In genomic region chr5:2160811-2161210, GRCh38 we compare ENCODE assay signal across 25 cellular contexts.
A peak's percentile ranks its signal among the peaks of the same experiment; 100 is the strongest.
DNase-seq lines count a peak whose midpoint lies in the region; ATAC-seq and TF ChIP-seq lines count a peak whose summit lies in the region.
"Had no signal": no experiment of that assay in that cellular context is flagged by ENCODE, and none has a peak within 500 bp of the region (broad histone marks: within the 10 kb centered on the region; RNA-seq: fewer than 3 reads in every experiment).

No MANE protein-coding gene starts in this region.

- CTCF ChIA-PET in HEK293 (lab: Yijun Ruan, JAX) (no interaction called here), IMR-90 (lab: Yijun Ruan, JAX) (no interaction called here)

- no peaks in the 10 kb centered on the region for H3K36me3 ChIP-seq in HEK293 (ENCODE audit: control insufficient read depth in 2 of 2, insufficient read depth in 1 of 2, low read length in 2 of 2)
- H3K36me3 ChIP-seq in IMR-90 (ENCODE audit: control insufficient read depth, insufficient read depth, low read length), result no peaks in the 10 kb centered on the region
- no peaks in the 10 kb centered on the region for H3K36me3 ChIP-seq in trophoblast cell (ENCODE audit: control insufficient read depth in 1 of 2, insufficient read depth in 2 of 2, low read length in 2 of 2)
- H3K36me3 ChIP-seq in spleen, result no peaks in the 10 kb centered on the region
- H3K36me3 ChIP-seq: BE2C, BLaER1 had no signal

- TF ChIP-seq RAD21 in IMR-90 (IDR thresholded peaks at IDR 0.05; ENCODE audit: low read length), result no peak

- BruUV-seq in IMR-90 (replicated peaks; lab: Mats Ljungman, UMichigan), result no TSS peak

- H3K4ac ChIP-seq in IMR-90 (ENCODE audit: low read depth, low read length), result no peak overlapping the region
- H3K4ac ChIP-seq in trophoblast cell (ENCODE audit: low read depth, low read length), result no peak overlapping the region

- no peaks in the 10 kb centered on the region for H4K20me1 ChIP-seq in IMR-90 (ENCODE audit: insufficient read depth, low read length)
- H4K20me1 ChIP-seq: BLaER1 had no signal

- H3K79me1 ChIP-seq in IMR-90 (ENCODE audit: low read depth in 1 of 2, low read length in 2 of 2), result no peaks in the 10 kb centered on the region
- no peaks in the 10 kb centered on the region for H3K79me1 ChIP-seq in trophoblast cell (ENCODE audit: low read length)

- H2AFZ ChIP-seq in IMR-90 (replicated peaks; ENCODE audit: low read length, poor library complexity) (no peak overlapping the region), trophoblast cell (ENCODE audit: insufficient read depth, low read length, poor library complexity) (no peak overlapping the region)

- no peak overlapping the region for H2BK12ac ChIP-seq in trophoblast cell (ENCODE audit: low read length)

- H3K4me3 ChIP-seq in HEK293 (ENCODE audit: low read depth, low read length) (no peak overlapping the region), IMR-90 (ENCODE audit: insufficient read depth, low read depth, low read length) (no peak overlapping the region), trophoblast cell (ENCODE audit: low read depth, low read length) (peak overlapping the region; percentile 9), spleen (no peak overlapping the region)
- H3K4me3 ChIP-seq: A549, BLaER1, GM12878 had no signal

- DNase-seq in IMR-90 (no peak), trophoblast cell (no peak), spleen (peak; percentile 27), middle frontal gyrus (ENCODE audit: extremely low spot score, low spot score) (no peak), HT-29 (ENCODE audit: low spot score) (no peak), OCI-M1 (lab: John Stamatoyannopoulos, UW) (no peak)
- DNase-seq in stimulated activated naive CD4-positive, alpha-beta T cell (lab: John Stamatoyannopoulos, UW), result no peak
- DNase-seq: BE2C; C1 segment of cervical spinal cord; CD4-positive, alpha-beta memory T cell; CD4-positive, CD25-positive, alpha-beta regulatory T cell; CD8-positive, alpha-beta memory T cell; COR-L47; DMS 273 treated with DMSO at 0.1 percent for 48 hours; DMS153; DMS53; DMS79; DND-41; EL; GDM1 had no signal

- TF ChIP-seq POLR2A in IMR-90 (IDR thresholded peaks at IDR 0.05; ENCODE audit: low read depth, low read length), result no peak
- no peak for TF ChIP-seq POLR2A in spleen (IDR thresholded peaks at IDR 0.05)

- POLR2A ChIA-PET in HEK293 (lab: Yijun Ruan, JAX), result no interaction called here
- POLR2A ChIA-PET in IMR-90 (lab: Charles Lee; ENCODE audit: unreplicated experiment), result no interaction called here

- ATAC-seq in IMR-90 (ENCODE audit: low read depth), result no peak
- ATAC-seq: A549, GM12878 had no signal

- intact Hi-C loops in IMR-90 (cut with micrococcal nuclease), result no loop called here
- intact Hi-C loops in spleen (cut with DNase I; ENCODE audit: low total_unique reads), result no loop called here

- H3K18ac ChIP-seq in IMR-90 (ENCODE audit: low read depth, low read length) (no peak overlapping the region), trophoblast cell (ENCODE audit: low read length) (no peak overlapping the region)

- no peak overlapping the region for H3K27ac ChIP-seq in HEK293 (ENCODE audit: extremely low read depth, low read depth, low read length)
- H3K27ac ChIP-seq in IMR-90 (ENCODE audit: insufficient read depth, low read length), result no peak overlapping the region
- no peak overlapping the region for H3K27ac ChIP-seq in trophoblast cell (ENCODE audit: low read depth, low read length)
- H3K27ac ChIP-seq in spleen, result no peak overlapping the region
- H3K27ac ChIP-seq: 22Rv1, A549, BLaER1 had no signal

- no peaks in the 10 kb centered on the region for H3K27me3 ChIP-seq in IMR-90 (ENCODE audit: control insufficient read depth, insufficient read depth, low read length)
- H3K27me3 ChIP-seq in trophoblast cell (ENCODE audit: insufficient read depth, low read length), result no peaks in the 10 kb centered on the region
- H3K27me3 ChIP-seq in spleen (replicated peaks in 1 of 7), result peaks cover 0 to 3% (median 0%) of the 10 kb centered on the region in 7 donors
- H3K27me3 ChIP-seq: BE2C, BLaER1 had no signal

- H3K9ac ChIP-seq in IMR-90 (ENCODE audit: low read depth, low read length) (no peak overlapping the region), trophoblast cell (ENCODE audit: low read length) (no peak overlapping the region)
- H3K9ac ChIP-seq: BLaER1 had no signal

- H2AK9ac ChIP-seq in IMR-90 (replicated peaks; ENCODE audit: low read depth, low read length, poor library complexity), result no peak overlapping the region

- H3K9me3 ChIP-seq in HEK293 (ENCODE audit: control insufficient read depth, insufficient read depth, low read depth, low read length), result no peaks in the 10 kb centered on the region
- H3K9me3 ChIP-seq in IMR-90 (ENCODE audit: control insufficient read depth, insufficient read depth, low read length), result peaks cover 27% of the 10 kb centered on the region
- H3K9me3 ChIP-seq in trophoblast cell (ENCODE audit: insufficient read depth, low read depth, low read length), result no peaks in the 10 kb centered on the region
- no peaks in the 10 kb centered on the region for H3K9me3 ChIP-seq in spleen
- H3K9me3 ChIP-seq: A549, BE2C, BLaER1 had no signal

- H3K23ac ChIP-seq in IMR-90 (ENCODE audit: low read depth, low read length) (no peak overlapping the region), trophoblast cell (ENCODE audit: low read length) (no peak overlapping the region)

- H2AK5ac ChIP-seq in IMR-90 (ENCODE audit: low read depth, low read length) (no peak overlapping the region), trophoblast cell (ENCODE audit: low read length) (no peak overlapping the region)

- no peak overlapping the region for H4K91ac ChIP-seq in IMR-90 (ENCODE audit: insufficient read depth, low read depth, low read length)
- no peak overlapping the region for H4K91ac ChIP-seq in trophoblast cell (ENCODE audit: low read depth, low read length)

- dilution Hi-C loops in IMR-90 (cut with HindIII; ENCODE audit: low sequenced_read_pairs, unreplicated experiment), result no loop called here

- H4K8ac ChIP-seq in IMR-90 (ENCODE audit: low read depth in 2 of 2, low read length in 2 of 2) (no peak overlapping the region), trophoblast cell (ENCODE audit: low read depth, low read length) (no peak overlapping the region)

- H3K4me2 ChIP-seq in IMR-90 (ENCODE audit: low read depth, low read length) (no peak overlapping the region), trophoblast cell (ENCODE audit: low read length) (no peak overlapping the region)
- H3K4me2 ChIP-seq: A549, BLaER1 had no signal

- in situ Hi-C loops in IMR-90 (cut with MboI; ENCODE audit: low sequenced_read_pairs), result no loop called here

- H2BK15ac ChIP-seq in IMR-90 (ENCODE audit: low read depth, low read length), result no peak overlapping the region

- H4K12ac ChIP-seq in trophoblast cell (ENCODE audit: low read depth, low read length), result no peak overlapping the region

- no peaks in the 10 kb centered on the region for H3K9me1 ChIP-seq in IMR-90 (ENCODE audit: insufficient read depth, low read length)

- H2BK5ac ChIP-seq in IMR-90 (ENCODE audit: low read depth, low read length, poor library complexity, severe bottlenecking) (peak overlapping the region; percentile 39), trophoblast cell (ENCODE audit: low read depth, low read length, poor library complexity) (no peak overlapping the region)

- H3K4me1 ChIP-seq in HEK293 (ENCODE audit: control insufficient read depth, insufficient read depth, low read length) (no peaks in the 10 kb centered on the region), IMR-90 (ENCODE audit: control insufficient read depth, insufficient read depth, low read length) (no peaks in the 10 kb centered on the region), trophoblast cell (ENCODE audit: control insufficient read depth in 1 of 2, insufficient read depth in 2 of 2, low read length in 2 of 2) (no peaks in the 10 kb centered on the region), spleen (no peaks in the 10 kb centered on the region)
- H3K4me1 ChIP-seq: A549, BE2C had no signal

- 68% methylated on average over 2 of the region's 2 CpGs; no CpG with 5 or more reads in 1 of the 2 experiments for WGBS in IMR-90 (ENCODE audit: extremely low coverage in 2 of 2, insufficient read length in 1 of 2), 2 experiments
- WGBS in trophoblast cell (ENCODE audit: extremely low coverage, insufficient coverage, insufficient read length), result 95% methylated on average over 2 of the region's 2 CpGs
- WGBS in spleen, 5 donors, result 67 to 97% (median 92%) methylated on average over 2 of the region's 2 CpGs

- H4K5ac ChIP-seq in IMR-90 (ENCODE audit: low read depth, low read length), result no peak overlapping the region

- no peak overlapping the region for H2BK120ac ChIP-seq in IMR-90 (ENCODE audit: low read depth, low read length)
- no peak overlapping the region for H2BK120ac ChIP-seq in trophoblast cell (ENCODE audit: insufficient read depth, low read length, poor library complexity)

- no peak for TF ChIP-seq CTCF in HEK293 (tag by site-specific recombination; IDR thresholded peaks at IDR 0.05)
- no peak for TF ChIP-seq CTCF in IMR-90 (conservative IDR thresholded peaks at IDR 0.05; ENCODE audit: low read depth, low read length)
- TF ChIP-seq CTCF in spleen (IDR thresholded peaks at IDR 0.05 in 8 of 11, conservative IDR thresholded peaks at IDR 0.05 in 3 of 11), result no peak

- H3K14ac ChIP-seq in IMR-90 (replicated peaks; ENCODE audit: low read depth, low read length), result no peak overlapping the region
- no peak overlapping the region for H3K14ac ChIP-seq in trophoblast cell (ENCODE audit: low read length)

- no peak overlapping the region for H3K56ac ChIP-seq in IMR-90 (ENCODE audit: extremely low read depth, insufficient read depth, low read length)

- no peaks in the 10 kb centered on the region for H3K79me2 ChIP-seq in trophoblast cell (ENCODE audit: control insufficient read depth, insufficient read depth, low read length, poor library complexity)

- H2BK20ac ChIP-seq in IMR-90 (ENCODE audit: low read depth, low read length), result no peak overlapping the region

TF ChIP-seq in HEK293, 187 proteins besides CTCF, POLR2A, EP300 and RAD21 (continues in another document):
- TF ChIP-seq ZNF112 (tag by site-specific recombination; IDR thresholded peaks at IDR 0.05), result no peak
- no peak for TF ChIP-seq ZNF121 (tag by site-specific recombination; IDR thresholded peaks at IDR 0.05)
- TF ChIP-seq GFI1B (tag by site-specific recombination; IDR thresholded peaks at IDR 0.05), result no peak

TF ChIP-seq in IMR-90, 13 proteins besides CTCF, POLR2A, EP300 and RAD21 (continues in another document):
- TF ChIP-seq CHD1 (IDR thresholded peaks at IDR 0.05; ENCODE audit: low read depth, low read length) (no peak), MXI1 (IDR thresholded peaks at IDR 0.05; ENCODE audit: borderline replicate concordance, low read depth, low read length) (no peak), ELK1 (IDR thresholded peaks at IDR 0.05; ENCODE audit: borderline replicate concordance, low read depth, low read length) (no peak)
